Comparison of ENCODE assay signal across 9 cellular contexts in the genomic region with DNA sequence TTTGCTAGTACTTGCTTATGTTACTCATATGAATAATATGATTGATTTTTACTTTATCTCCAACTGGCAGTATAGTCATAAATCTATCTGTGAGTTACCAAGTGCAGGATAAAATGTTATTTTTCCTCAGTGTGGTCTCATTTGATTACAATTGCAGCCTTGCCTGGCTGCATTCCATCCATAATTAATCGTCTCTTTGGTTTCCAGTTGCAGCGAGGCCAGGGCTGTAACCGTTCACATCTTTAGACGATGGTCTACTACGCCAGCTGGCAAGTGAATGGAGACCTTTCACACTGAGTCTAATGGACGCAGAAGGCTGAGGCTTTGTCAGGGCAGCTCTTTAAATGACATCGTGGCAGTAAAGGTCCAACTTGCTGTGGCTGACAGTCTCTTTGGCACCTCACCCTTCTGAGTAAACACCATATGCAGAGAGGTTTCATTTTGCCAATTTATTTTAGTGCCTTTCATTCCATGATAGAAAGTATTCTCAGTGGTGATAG.
DNase-seq lines count a peak whose midpoint lies in the region; ATAC-seq, FAIRE-seq and TF ChIP-seq lines count a peak whose summit lies in the region.
"Had no signal": no experiment of that assay in that cellular context is flagged by ENCODE, and none has a peak within 500 bp of the region (broad histone marks: within the 10 kb centered on the region; RNA-seq: fewer than 3 reads in every experiment).

No MANE protein-coding gene starts in this region.

- H3K9me3 ChIP-seq in HUES6 (ENCODE audit: control insufficient read depth, insufficient read depth, low read depth, low read length) (no peaks in the 10 kb centered on the region), Panc1 (ENCODE audit: control insufficient read depth, insufficient read depth, low read depth, low read length) (no peaks in the 10 kb centered on the region), heart left ventricle (peaks cover 0 to 17% (median 0%) of the 10 kb centered on the region in 12 donors), gastrocnemius medialis (no peaks in the 10 kb centered on the region)
- H3K9me3 ChIP-seq in CD8-positive, alpha-beta memory T cell (ENCODE audit: low read length): no peaks in the 10 kb centered on the region

- 0 out of 2 replicates have a peak, but pooled peaks have one; percentile 34 for ATAC-seq in Panc1
- peak; percentile 71 to 97 (median 92) for ATAC-seq in heart left ventricle
- ATAC-seq in gastrocnemius medialis: no peak

- POLR2A ChIA-PET in Panc1 (lab: Charles Lee): no interaction called here
- POLR2A ChIA-PET in CD8-positive, alpha-beta memory T cell (lab: Charles Lee): no interaction called here

- BruUV-seq in Panc1 (replicated peaks; lab: Mats Ljungman, UMichigan): no TSS peak

- H3K9ac ChIP-seq in HUES6 (ENCODE audit: low read length): no peak overlapping the region

- in situ Hi-C loops in Panc1 (cut with HindIII; ENCODE audit: low pct_unique_long_range_greater_than_20kb, low sequenced_read_pairs) (no loop called here), gastrocnemius medialis (cut with MboI; ENCODE audit: low sequenced_read_pairs in 4 of 4) (no loop called here)

- H3K4me1 Mint-ChIP-seq in progenitor cell of endocrine pancreas (ENCODE audit: low read depth): peaks cover 16% of the 10 kb centered on the region
- H3K4me1 Mint-ChIP-seq in CD8-positive, alpha-beta memory T cell: no peaks in the 10 kb centered on the region

- H3K27me3 ChIP-seq in HUES6 (ENCODE audit: control insufficient read depth, insufficient read depth, low read length) (no peaks in the 10 kb centered on the region), Panc1 (ENCODE audit: control insufficient read depth, insufficient read depth, low read length) (no peaks in the 10 kb centered on the region), heart left ventricle (no peaks in the 10 kb centered on the region), gastrocnemius medialis (no peaks in the 10 kb centered on the region)
- H3K27me3 ChIP-seq in CD8-positive, alpha-beta memory T cell (ENCODE audit: insufficient read depth, low read length, poor library complexity, severe bottlenecking): no peaks in the 10 kb centered on the region

- no peaks in the 10 kb centered on the region for H3K27me3 Mint-ChIP-seq in progenitor cell of endocrine pancreas
- peaks cover 1 to 7% of the 10 kb centered on the region in 2 donors for H3K27me3 Mint-ChIP-seq in CD8-positive, alpha-beta memory T cell

- H3K36me3 ChIP-seq in HUES6 (ENCODE audit: control insufficient read depth, insufficient read depth, low read length) (no peaks in the 10 kb centered on the region), Panc1 (ENCODE audit: control insufficient read depth, insufficient read depth, low read length) (no peaks in the 10 kb centered on the region), heart left ventricle (no peaks in the 10 kb centered on the region), gastrocnemius medialis (no peaks in the 10 kb centered on the region)
- H3K36me3 ChIP-seq in CD8-positive, alpha-beta memory T cell (ENCODE audit: insufficient read depth, low read length): no peaks in the 10 kb centered on the region

- no peak for DNase-seq in Panc1 (ENCODE audit: low read depth, low spot score)
- DNase-seq in heart left ventricle: peak in 4 of 5 donors; percentile 24 to 61 (median 46)
- DNase-seq in gastrocnemius medialis: peak in 1 of 2 donors; percentile 5
- DNase-seq in progenitor cell of endocrine pancreas (ENCODE audit: low spot score, unreplicated experiment): no peak
- no peak for DNase-seq in CD8-positive, alpha-beta memory T cell
- DNase-seq in stimulated activated CD4-positive, alpha-beta T cell treated with anti-CD3 and anti-CD28 coated beads, Interleukin-2, amount 100 ng/mL, for 24 hours: no peak
- DNase-seq in GM12891 (ENCODE audit: insufficient read length, low spot score): no peak

- CTCF ChIA-PET in Panc1 (lab: Charles Lee): no interaction called here
- CTCF ChIA-PET in CD8-positive, alpha-beta memory T cell (lab: Charles Lee): interaction anchor here (0.8 kb wide), 1 partner anchor 10 kb away, joined by 4 read pairs; no protein-coding TSS in a partner anchor

- H3K4me3 ChIP-seq in HUES6 (ENCODE audit: low read depth, low read length): no peak overlapping the region
- H3K4me3 ChIP-seq in Panc1 (ENCODE audit: low read depth in 2 of 2, low read length in 2 of 2): no peak overlapping the region
- H3K4me3 ChIP-seq in heart left ventricle: peak overlapping the region in 9 of 12 donors; percentile 1 to 35 (median 14)
- peak overlapping the region in 3 of 4 donors; percentile 5 to 13 (median 13) for H3K4me3 ChIP-seq in gastrocnemius medialis
- H3K4me3 ChIP-seq in CD8-positive, alpha-beta memory T cell (ENCODE audit: low read length): no peak overlapping the region

- no peak for TF ChIP-seq POLR2A in heart left ventricle (IDR thresholded peaks at IDR 0.05)
- no peak for TF ChIP-seq POLR2A in gastrocnemius medialis (IDR thresholded peaks at IDR 0.05)
- no peak for TF ChIP-seq POLR2A in GM12891 (IDR thresholded peaks at IDR 0.05; ENCODE audit: low read depth, low read length)

- H3K9me3 Mint-ChIP-seq in progenitor cell of endocrine pancreas (ENCODE audit: low read depth): peaks cover 10% of the 10 kb centered on the region
- H3K9me3 Mint-ChIP-seq in CD8-positive, alpha-beta memory T cell: peaks cover 0 to 5% (median 0%) of the 10 kb centered on the region in 5 donors

- H3K4me1 ChIP-seq in HUES6 (ENCODE audit: control insufficient read depth, insufficient read depth, low read length) (peaks cover 40% of the 10 kb centered on the region), Panc1 (ENCODE audit: control insufficient read depth, insufficient read depth, low read length) (no peaks in the 10 kb centered on the region), heart left ventricle (peaks cover 0 to 31% (median 18%) of the 10 kb centered on the region in 12 donors), gastrocnemius medialis (peaks cover 17 to 20% of the 10 kb centered on the region in 2 donors)
- no peaks in the 10 kb centered on the region for H3K4me1 ChIP-seq in CD8-positive, alpha-beta memory T cell (ENCODE audit: insufficient read depth, low read length)

- WGBS in heart left ventricle, 4 donors: 1 to 14% (median 9%) methylated on average over 7 of the region's 7 CpGs

- no peaks in the 10 kb centered on the region for H3K36me3 Mint-ChIP-seq in progenitor cell of endocrine pancreas (ENCODE audit: insufficient read depth)
- H3K36me3 Mint-ChIP-seq in CD8-positive, alpha-beta memory T cell: no peaks in the 10 kb centered on the region

- H3K4me3 Mint-ChIP-seq in progenitor cell of endocrine pancreas (ENCODE audit: low read depth): no peak overlapping the region
- H3K4me3 Mint-ChIP-seq in CD8-positive, alpha-beta memory T cell: no peak overlapping the region

- TF ChIP-seq CTCF in Panc1 (IDR thresholded peaks at IDR 0.05): no peak
- TF ChIP-seq CTCF in heart left ventricle (IDR thresholded peaks at IDR 0.05): no peak
- TF ChIP-seq CTCF in gastrocnemius medialis (IDR thresholded peaks at IDR 0.05 in 4 of 5, conservative IDR thresholded peaks at IDR 0.05 in 1 of 5): no peak
- no peak for TF ChIP-seq CTCF in progenitor cell of endocrine pancreas (IDR thresholded peaks at IDR 0.05; ENCODE audit: unreplicated experiment)

- intact Hi-C loops in Panc1 (cut with micrococcal nuclease; ENCODE audit: unreplicated experiment) (no loop called here), heart left ventricle (cut with DNase I) (loop anchor here in 4 of 10 donors (5.0 to 10.0 kb wide), 2 partner anchors 84 to 87 kb away; a partner anchor contains a TSS), gastrocnemius medialis (cut with DNase I; ENCODE audit: low total_unique reads) (loop anchor here (5.0 kb wide), 1 partner anchor 84 kb away; a partner anchor contains a TSS)

- H3K27ac Mint-ChIP-seq in progenitor cell of endocrine pancreas: no peak overlapping the region
- H3K27ac Mint-ChIP-seq in CD8-positive, alpha-beta memory T cell: no peak overlapping the region

- H3K27ac ChIP-seq in HUES6 (ENCODE audit: low read depth, low read length) (peak overlapping the region; percentile 49), Panc1 (ENCODE audit: low read length) (no peak overlapping the region), heart left ventricle (peak overlapping the region in 10 of 12 donors; percentile 6 to 52 (median 37)), gastrocnemius medialis (no peak overlapping the region)
- H3K27ac ChIP-seq in CD8-positive, alpha-beta memory T cell (ENCODE audit: low read depth, low read length): no peak overlapping the region

- FAIRE-seq in GM12891 (lab: Jason Lieb, UNC): no peak
- FAIRE-seq: GM18507 had no signal

TF ChIP-seq in GM12891, 5 proteins besides CTCF, POLR2A, EP300 and RAD21:
- no peak for TF ChIP-seq PAX5 (IDR thresholded peaks at IDR 0.05; ENCODE audit: insufficient read depth, low read length, severe bottlenecking)
- TF ChIP-seq POLR2AphosphoS5 (IDR thresholded peaks at IDR 0.05; ENCODE audit: low read depth, low read length): no peak
- no peak for TF ChIP-seq SPI1 (IDR thresholded peaks at IDR 0.05; ENCODE audit: low read depth, low read length)
- TF ChIP-seq TAF1 (IDR thresholded peaks at IDR 0.05; ENCODE audit: low read depth, low read length): no peak
- no peak for TF ChIP-seq POU2F2 (IDR thresholded peaks at IDR 0.05; ENCODE audit: low read depth, low read length)

Comparison
In these comparisons a context has a peak if more than half of its experiments do, and no peak if none do; other contexts are left out.
1. H3K27ac ChIP-seq: peak in HUES6 (single experiment) and heart left ventricle (10 of 12); none in Panc1 (single experiment), gastrocnemius medialis (0 of 4) and CD8-positive, alpha-beta memory T cell (single experiment).
2. H3K4me3 ChIP-seq: peak in heart left ventricle (9 of 12) and gastrocnemius medialis (3 of 4); none in HUES6 (single experiment), Panc1 (0 of 2) and CD8-positive, alpha-beta memory T cell (single experiment).
3. ATAC-seq: peak in Panc1 (single experiment) and heart left ventricle (4 of 4); none in gastrocnemius medialis (0 of 2).
4. DNase-seq: peak in heart left ventricle (4 of 5); none in Panc1 (single experiment), progenitor cell of endocrine pancreas (single experiment), CD8-positive, alpha-beta memory T cell (0 of 5), stimulated activated CD4-positive, alpha-beta T cell treated with anti-CD3 and anti-CD28 coated beads, Interleukin-2, amount 100 ng/mL, for 24 hours (0 of 2) and GM12891 (single experiment).